16 cellular contexts compared by ENCODE assay signal in the genomic region with DNA sequence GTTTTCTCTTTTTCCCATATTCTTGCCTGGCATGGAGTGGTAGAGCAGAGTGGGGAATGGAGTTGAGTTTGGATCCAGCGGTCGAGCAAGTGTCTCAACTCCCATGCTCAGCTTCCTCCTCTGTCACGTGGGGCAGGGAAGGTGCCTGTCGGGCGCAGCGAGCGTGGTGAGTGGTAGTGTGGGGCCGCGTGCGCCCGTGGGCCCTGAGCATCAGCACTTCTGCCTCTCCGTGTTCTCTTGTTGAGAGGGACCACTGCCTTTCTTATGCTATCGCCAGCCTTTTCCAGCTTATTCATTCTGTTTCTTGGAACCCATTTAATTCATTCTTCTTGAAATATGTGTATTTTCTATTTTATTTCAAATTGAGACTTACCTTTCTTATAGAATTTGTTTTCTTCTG.
DNase-seq lines count a peak whose midpoint lies in the region; ATAC-seq and TF ChIP-seq lines count a peak whose summit lies in the region.
"Had no signal": no experiment of that assay in that cellular context is flagged by ENCODE, and none has a peak within 500 bp of the region (broad histone marks: within the 10 kb centered on the region; RNA-seq: fewer than 3 reads in every experiment).

No MANE protein-coding gene starts in this region.

- no peak for TF ChIP-seq POLR2A in heart left ventricle (IDR thresholded peaks at IDR 0.05)

- H2AFZ ChIP-seq in trophoblast cell (ENCODE audit: insufficient read depth, low read length, poor library complexity): no peak overlapping the region
- H2AFZ ChIP-seq: PC-9 had no signal

- H3K9me3 ChIP-seq in heart left ventricle (no peaks in the 10 kb centered on the region), trophoblast cell (ENCODE audit: insufficient read depth, low read depth, low read length) (peaks cover 2% of the 10 kb centered on the region)

- no peak overlapping the region for H2BK12ac ChIP-seq in trophoblast cell (ENCODE audit: low read length)

- intact Hi-C loops in left ventricle myocardium superior (cut with micrococcal nuclease) (loop anchor here (5.0 to 10.0 kb wide), 2 partner anchors 65 to 187 kb away; a partner anchor contains a TSS), heart left ventricle (cut with DNase I) (loop anchor here in 7 of 10 donors (5.0 to 10.0 kb wide), 5 partner anchors 192 to 683 kb away; a partner anchor contains a TSS)

- H3K79me2 ChIP-seq in trophoblast cell (ENCODE audit: control insufficient read depth, insufficient read depth, low read length, poor library complexity): no peaks in the 10 kb centered on the region

- H4K12ac ChIP-seq in trophoblast cell (ENCODE audit: low read depth, low read length): no peak overlapping the region

- H3K4me3 ChIP-seq in heart left ventricle (no peak overlapping the region), coronary artery (no peak overlapping the region), trophoblast cell (ENCODE audit: low read depth, low read length) (peak overlapping the region; percentile 18)
- H3K4me3 ChIP-seq: PC-9 had no signal

- H4K8ac ChIP-seq in trophoblast cell (ENCODE audit: low read depth, low read length): no peak overlapping the region

- H3K4me2 ChIP-seq in trophoblast cell (ENCODE audit: low read length): no peak overlapping the region
- H3K4me2 ChIP-seq: PC-9 had no signal

- H3K9ac ChIP-seq in trophoblast cell (ENCODE audit: low read length): no peak overlapping the region

- H3K23ac ChIP-seq in trophoblast cell (ENCODE audit: low read length): no peak overlapping the region

- 95 to 98% (median 96%) methylated on average over 13 of the region's 13 CpGs for WGBS in heart left ventricle, 4 donors
- WGBS in trophoblast cell (ENCODE audit: extremely low coverage, insufficient coverage, insufficient read length): no CpG with 5 or more reads among the region's 13 CpGs

- H3K36me3 ChIP-seq in heart left ventricle (peaks cover 0 to 12% (median 0%) of the 10 kb centered on the region in 9 donors), trophoblast cell (ENCODE audit: control insufficient read depth in 1 of 2, insufficient read depth in 2 of 2, low read length in 2 of 2) (peaks cover 7 to 14% of the 10 kb centered on the region in 2 experiments)

- no peak overlapping the region for H2BK5ac ChIP-seq in trophoblast cell (ENCODE audit: low read depth, low read length, poor library complexity)

- peak; percentile 24 for DNase-seq in left ventricle myocardium superior
- no peak for DNase-seq in heart left ventricle
- peak; percentile 65 for DNase-seq in coronary artery (ENCODE audit: low spot score)
- no peak for DNase-seq in trophoblast cell
- no peak for DNase-seq in NCI-H69 (lab: John Stamatoyannopoulos, UW)
- DNase-seq: GOT3, Karpas-422, NCI-H1436, NCI-H1930, NCI-H345, NCI-H524 treated with DMSO at 0.1 percent for 48 hours, PC-9, SIG-M5 had no signal

- no peak overlapping the region for H2BK120ac ChIP-seq in trophoblast cell (ENCODE audit: insufficient read depth, low read length, poor library complexity)

- no peak overlapping the region for H3K27ac ChIP-seq in heart left ventricle
- H3K27ac ChIP-seq in coronary artery: no peak overlapping the region
- H3K27ac ChIP-seq in trophoblast cell (ENCODE audit: low read depth, low read length): no peak overlapping the region
- H3K27ac ChIP-seq: HL-60, PC-9 had no signal

- TF ChIP-seq CTCF in heart left ventricle (IDR thresholded peaks at IDR 0.05) (no peak), coronary artery (IDR thresholded peaks at IDR 0.05) (no peak)

- H3K27me3 ChIP-seq in heart left ventricle (no peaks in the 10 kb centered on the region), trophoblast cell (ENCODE audit: insufficient read depth, low read length) (no peaks in the 10 kb centered on the region)

- H3K79me1 ChIP-seq in trophoblast cell (ENCODE audit: low read length): no peaks in the 10 kb centered on the region

- no peak overlapping the region for H3K18ac ChIP-seq in trophoblast cell (ENCODE audit: low read length)

- ATAC-seq in left ventricle myocardium superior (no peak), heart left ventricle (no peak), GM21360 (IDR thresholded peaks at IDR 0.05; ENCODE audit: unreplicated experiment) (no peak), HG03045 (IDR thresholded peaks at IDR 0.05; ENCODE audit: unreplicated experiment) (no peak)

- no peak overlapping the region for H2AK5ac ChIP-seq in trophoblast cell (ENCODE audit: low read length)

- H3K4ac ChIP-seq in trophoblast cell (ENCODE audit: low read depth, low read length): no peak overlapping the region

- H4K91ac ChIP-seq in trophoblast cell (ENCODE audit: low read depth, low read length): no peak overlapping the region

- no peak overlapping the region for H3K14ac ChIP-seq in trophoblast cell (ENCODE audit: low read length)

- H3K4me1 ChIP-seq in heart left ventricle (peaks cover 0 to 33% (median 7%) of the 10 kb centered on the region in 12 donors), trophoblast cell (ENCODE audit: control insufficient read depth in 1 of 2, insufficient read depth in 2 of 2, low read length in 2 of 2) (no peaks in the 10 kb centered on the region)

Comparison
In these comparisons a context has a peak if more than half of its experiments do, and no peak if none do; other contexts are left out.
1. DNase-seq: peak in left ventricle myocardium superior (single experiment) and coronary artery (single experiment); none in heart left ventricle (0 of 5), trophoblast cell (0 of 2) and NCI-H69 (single experiment).